ENCODE assay signal across 14 cellular contexts in genomic region chr3:71090207-71090606, GRCh38.
DNase-seq lines count a peak whose midpoint lies in the region; ATAC-seq and TF ChIP-seq lines count a peak whose summit lies in the region.
"Had no signal": no experiment of that assay in that cellular context is flagged by ENCODE, and none has a peak within 500 bp of the region (broad histone marks: within the 10 kb centered on the region; RNA-seq: fewer than 3 reads in every experiment).

No MANE protein-coding gene starts in this region.

- in situ Hi-C loops in GM13977 (cut with MboI; ENCODE audit: low pct_unique_long_range_greater_than_20kb, low sequenced_read_pairs, unreplicated experiment): no loop called here

- peaks cover 0 to 5% (median 2%) of the 10 kb centered on the region in 3 donors for H3K36me3 Mint-ChIP-seq in immature natural killer cell

- H3K9me3 Mint-ChIP-seq in immature natural killer cell: no peaks in the 10 kb centered on the region

- H3K27me3 Mint-ChIP-seq in immature natural killer cell (ENCODE audit: low read depth in 3 of 3): no peaks in the 10 kb centered on the region

- peaks cover 60 to 77% of the 10 kb centered on the region in 2 donors for H3K4me1 Mint-ChIP-seq in immature natural killer cell

- DNase-seq in GM13977 (ENCODE audit: low spot score) (peak; percentile 20), immature natural killer cell (no peak), GM19240 (ENCODE audit: insufficient read length, low spot score) (no peak), cortex of kidney (lab: John Stamatoyannopoulos, UW) (no peak)
- DNase-seq: activated CD4-positive, alpha-beta T cell treated with anti-CD3 and anti-CD28 coated beads, Interleukin-2, amount 50 U/mL, for 48 hours; activated naive CD4-positive, alpha-beta T cell treated with anti-CD3 and anti-CD28 coated beads, Interleukin-2, amount 50 U/mL, for 16 hours; central memory CD4-positive, alpha-beta T cell; gastrocnemius medialis; NCI-H187 treated with DMSO at 0.1 percent for 48 hours; NCI-H69; T-helper 2 cell had no signal

- ATAC-seq in GM19452 (IDR thresholded peaks at IDR 0.05; ENCODE audit: unreplicated experiment) (peak; percentile 21), HG03520 (IDR thresholded peaks at IDR 0.05; ENCODE audit: unreplicated experiment) (peak; percentile 20), HG03378 (IDR thresholded peaks at IDR 0.05; ENCODE audit: unreplicated experiment) (no peak)
- ATAC-seq: gastrocnemius medialis had no signal

- TF ChIP-seq CTCF in GM13977 (IDR thresholded peaks at IDR 0.05; ENCODE audit: extremely low read depth, insufficient read depth, missing control alignments): no peak

- peak overlapping the region in 4 of 6 donors; percentile 4 to 63 (median 18) for H3K27ac Mint-ChIP-seq in immature natural killer cell

- H3K4me3 Mint-ChIP-seq in immature natural killer cell: no peak overlapping the region
